In genomic region chr4:179671609-179672008, GRCh38 we compare ENCODE assay signal across 22 cellular contexts.
"Had no signal": no experiment of that assay in that cellular context is flagged by ENCODE, and none has a peak within 500 bp of the region (broad histone marks: within the 10 kb centered on the region; RNA-seq: fewer than 3 reads in every experiment).

No MANE protein-coding gene starts in this region.

- H3K4me3 ChIP-seq: dorsolateral prefrontal cortex, gastrocnemius medialis, heart right ventricle, mucosa of descending colon, sigmoid colon, skin epidermis, testis, tibial nerve, upper lobe of right lung, vagina had no signal

- H3K27me3 ChIP-seq: gastrocnemius medialis, heart right ventricle, neutrophil, sigmoid colon, testis, tibial nerve, upper lobe of right lung, vagina had no signal

- DNase-seq: dorsolateral prefrontal cortex; effector CD8-positive, alpha-beta T cell; gastrocnemius medialis; heart right ventricle; hypothalamus; mammary epithelial cell; mucosa of descending colon; naive thymus-derived CD8-positive, alpha-beta T cell; posterior cingulate gyrus; sigmoid colon; stimulated activated CD4-positive, alpha-beta T cell treated with anti-CD3 and anti-CD28 coated beads, Interleukin-2, amount 100 ng/mL, for 24 hours; stimulated activated CD4-positive, alpha-beta T cell treated with anti-CD3 and anti-CD28 coated beads, Interleukin-4, amount 100 ng/mL, for 4 hours; stimulated activated naive B cell treated with anti-CD40 and anti-IgM and Interleukin-4, amounts not matched to agents 10 μg/mL and 1 μg/mL and 100 μg/mL, for 72 hours; stimulated activated naive CD8-positive, alpha-beta T cell treated with anti-CD3 and anti-CD28 coated beads, Interleukin-15, amount 100 ng/mL, for 72 hours; testis; upper lobe of right lung had no signal

- FAIRE-seq: islet of Langerhans had no signal

- H3K36me3 ChIP-seq: gastrocnemius medialis, heart right ventricle, neutrophil, sigmoid colon, tibial nerve, upper lobe of right lung, vagina had no signal

- H3K4me1 ChIP-seq: gastrocnemius medialis, heart right ventricle, sigmoid colon, testis, tibial nerve, upper lobe of right lung, vagina had no signal

- ATAC-seq: gastrocnemius medialis; heart right ventricle; left lobe of liver; mucosa of descending colon; naive thymus-derived CD8-positive, alpha-beta T cell; stimulated activated naive B cell treated with anti-CD40 and anti-IgM and Interleukin-4, amounts not matched to agents 10 μg/mL and 1 μg/mL and 100 μg/mL, for 72 hours; stimulated activated naive CD8-positive, alpha-beta T cell treated with anti-CD3 and anti-CD28 coated beads, Interleukin-15, amount 100 ng/mL, for 72 hours; upper lobe of right lung had no signal

- H3K27ac ChIP-seq: dorsolateral prefrontal cortex, gastrocnemius medialis, heart right ventricle, neutrophil, sigmoid colon, skin epidermis, testis, tibial nerve, upper lobe of right lung, vagina had no signal

- H3K9me3 ChIP-seq: gastrocnemius medialis, neutrophil, sigmoid colon, testis, vagina had no signal
